8 cellular contexts compared by ENCODE assay signal in genomic region chr3:158313344-158313927, GRCh38.
DNase-seq lines count a peak whose midpoint lies in the region; ATAC-seq, FAIRE-seq and TF ChIP-seq lines count a peak whose summit lies in the region.

No MANE protein-coding gene starts in this region.

- DNase-seq in fibroblast of pulmonary artery (ENCODE audit: low read depth): peak; percentile 55
- no peak for DNase-seq in KG1 (lab: John Stamatoyannopoulos, UW)

- FAIRE-seq in A204.1 (lab: Jason Lieb, UNC): peak; percentile 23

- no peak overlapping the region for H2AFZ ChIP-seq in OCI-LY3 (ENCODE audit: low read depth, low read length)

- H3K9ac ChIP-seq in OCI-LY3 (ENCODE audit: low read length): no peak overlapping the region

- H3K27me3 ChIP-seq in OCI-LY3 (ENCODE audit: low read depth, low read length): no peaks in the 10 kb centered on the region

- H3K4me1 ChIP-seq in OCI-LY3 (ENCODE audit: low read length): peaks cover 20% of the 10 kb centered on the region

- H3K36me3 ChIP-seq in OCI-LY3 (replicated peaks; ENCODE audit: low read depth, low read length): peaks cover under 1% of the 10 kb centered on the region

- ATAC-seq in HG03439 (IDR thresholded peaks at IDR 0.05; ENCODE audit: unreplicated experiment) (peak; percentile 41), HG02970 (IDR thresholded peaks at IDR 0.05; ENCODE audit: low FRiP score, unreplicated experiment) (no peak), GM19463 (IDR thresholded peaks at IDR 0.05; ENCODE audit: unreplicated experiment) (no peak)

- no peaks in the 10 kb centered on the region for H3K9me3 ChIP-seq in OCI-LY3 (ENCODE audit: insufficient read depth, low read length)

- peak overlapping the region; percentile 13; the same call in 1 of the 2 replicates for H3K4me2 ChIP-seq in OCI-LY3 (ENCODE audit: low read length)

- no peaks in the 10 kb centered on the region for H3K79me2 ChIP-seq in OCI-LY3 (ENCODE audit: low read length)

- TF ChIP-seq CTCF in GM12874 (IDR thresholded peaks at IDR 0.05; ENCODE audit: insufficient read depth, low read depth, low read length): peak; percentile 45; the same call in 1 of the 2 replicates
- peak; percentile 74 for TF ChIP-seq CTCF in OCI-LY3 (IDR thresholded peaks at IDR 0.05; ENCODE audit: low read depth, low read length)
- TF ChIP-seq CTCF in fibroblast of pulmonary artery (IDR thresholded peaks at IDR 0.05; ENCODE audit: low read length, missing control alignments): peak; percentile 40

- peak overlapping the region; percentile 65; the same call in 1 of the 2 replicates for H3K27ac ChIP-seq in OCI-LY3 (ENCODE audit: low read length)

- H4K20me1 ChIP-seq in OCI-LY3 (ENCODE audit: insufficient read depth, low read length): no peaks in the 10 kb centered on the region

- H3K4me3 ChIP-seq in OCI-LY3 (ENCODE audit: low read length) (no peak overlapping the region), fibroblast of pulmonary artery (replicated peaks; ENCODE audit: low read depth, low read length) (no peak overlapping the region)
